In the genomic region with DNA sequence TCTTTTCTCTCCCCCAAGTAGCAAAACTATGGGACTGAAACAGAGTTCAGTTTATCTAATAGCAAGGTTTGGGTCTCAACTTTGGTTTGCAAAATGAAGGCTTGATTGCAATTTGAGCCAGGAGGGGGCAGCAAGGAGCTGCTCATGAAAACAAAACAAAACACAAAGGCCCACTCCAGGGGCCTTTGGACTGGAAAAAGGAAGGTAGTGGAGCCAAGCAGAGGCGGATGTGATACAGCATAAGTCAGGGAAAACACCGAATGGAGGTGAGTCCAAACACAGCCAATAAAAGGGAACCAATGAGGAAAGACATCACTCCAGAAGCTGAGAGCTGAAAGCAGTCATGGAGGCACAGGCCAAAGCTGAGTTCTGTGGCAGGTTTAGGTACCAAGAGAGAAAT, we compare ENCODE assay signal across 9 cellular contexts.
DNase-seq lines count a peak whose midpoint lies in the region; ATAC-seq and TF ChIP-seq lines count a peak whose summit lies in the region.
"Had no signal": no experiment of that assay in that cellular context is flagged by ENCODE, and none has a peak within 500 bp of the region (broad histone marks: within the 10 kb centered on the region; RNA-seq: fewer than 3 reads in every experiment).

No MANE protein-coding gene starts in this region.

- H3K9me3 Mint-ChIP-seq in CD8-positive, alpha-beta T cell, result no peaks in the 10 kb centered on the region
- no peaks in the 10 kb centered on the region for H3K9me3 Mint-ChIP-seq in nephron

- no peaks in the 10 kb centered on the region for H3K9me2 ChIP-seq in Loucy (replicated peaks; ENCODE audit: low read depth, low read length)

- intact Hi-C loops in CD8-positive, alpha-beta T cell (cut with DNase I, micrococcal nuclease), result loop anchor here (1.0 to 2.0 kb wide), 2 partner anchors 866 kb away; no protein-coding TSS in a partner anchor
- intact Hi-C loops in uterus (cut with DNase I; ENCODE audit: low total_unique reads), result loop anchor here (10.0 kb wide), 1 partner anchor 600 kb away; no protein-coding TSS in a partner anchor

- H3K4me2 ChIP-seq in Loucy (ENCODE audit: low read depth, low read length, poor library complexity, severe bottlenecking), result no peak overlapping the region

- no peak overlapping the region for H3K27ac ChIP-seq in CD8-positive, alpha-beta T cell (ENCODE audit: low read depth, low read length)
- H3K27ac ChIP-seq in WERI-Rb-1 (no peak overlapping the region), uterus (no peak overlapping the region)
- H3K27ac ChIP-seq in effector memory CD4-positive, alpha-beta T cell (ENCODE audit: insufficient read depth, low read length, poor library complexity, severe bottlenecking), result no peak overlapping the region
- H3K27ac ChIP-seq: SJSA1 had no signal

- no peaks in the 10 kb centered on the region for H3K27me3 ChIP-seq in CD8-positive, alpha-beta T cell (ENCODE audit: insufficient read depth, low read length)
- H3K27me3 ChIP-seq in Loucy (ENCODE audit: insufficient read depth, low read length, poor library complexity, severe bottlenecking) (no peaks in the 10 kb centered on the region), WERI-Rb-1 (ENCODE audit: insufficient read depth, low read depth, severe bottlenecking) (no peaks in the 10 kb centered on the region), uterus (no peaks in the 10 kb centered on the region)
- no peaks in the 10 kb centered on the region for H3K27me3 ChIP-seq in effector memory CD4-positive, alpha-beta T cell (replicated peaks; ENCODE audit: control insufficient read depth, insufficient read depth, low read length, poor library complexity, severe bottlenecking)
- H3K27me3 ChIP-seq: SJSA1 had no signal

- H3K9ac ChIP-seq in Loucy (ENCODE audit: low read depth, low read length, poor library complexity, severe bottlenecking), result no peak overlapping the region

- H3K36me3 ChIP-seq in CD8-positive, alpha-beta T cell (ENCODE audit: insufficient read depth, low read length), result no peaks in the 10 kb centered on the region
- no peaks in the 10 kb centered on the region for H3K36me3 ChIP-seq in Loucy (ENCODE audit: insufficient read depth, low read length)
- H3K36me3 ChIP-seq in WERI-Rb-1, result no peaks in the 10 kb centered on the region
- no peaks in the 10 kb centered on the region for H3K36me3 ChIP-seq in effector memory CD4-positive, alpha-beta T cell (ENCODE audit: control insufficient read depth, insufficient read depth, low read length)
- H3K36me3 ChIP-seq in uterus, result no peaks in the 10 kb centered on the region
- H3K36me3 ChIP-seq: SJSA1 had no signal

- H3K9me3 ChIP-seq in CD8-positive, alpha-beta T cell (ENCODE audit: low read length), result no peaks in the 10 kb centered on the region
- H3K9me3 ChIP-seq in Loucy (ENCODE audit: insufficient read depth, low read depth, low read length) (no peaks in the 10 kb centered on the region), WERI-Rb-1 (ENCODE audit: severe bottlenecking) (no peaks in the 10 kb centered on the region), uterus (no peaks in the 10 kb centered on the region)
- H3K9me3 ChIP-seq in effector memory CD4-positive, alpha-beta T cell (ENCODE audit: control insufficient read depth, low read length), result no peaks in the 10 kb centered on the region
- H3K9me3 ChIP-seq: SJSA1 had no signal

- no peak for TF ChIP-seq POLR2A in uterus (IDR thresholded peaks at IDR 0.05)

- ATAC-seq in CD8-positive, alpha-beta T cell, result no peak
- ATAC-seq in GM19035 (IDR thresholded peaks at IDR 0.05; ENCODE audit: unreplicated experiment), result peak; percentile 78

- POLR2A ChIA-PET in CD8-positive, alpha-beta T cell (lab: Charles Lee), result no interaction called here

- H3K4me3 ChIP-seq in CD8-positive, alpha-beta T cell (ENCODE audit: low read depth, low read length), result no peak overlapping the region
- H3K4me3 ChIP-seq in Loucy (ENCODE audit: low read length, poor library complexity, severe bottlenecking), result no peak overlapping the region
- no peak overlapping the region for H3K4me3 ChIP-seq in WERI-Rb-1 (ENCODE audit: low read depth, low read length)
- no peak overlapping the region for H3K4me3 ChIP-seq in effector memory CD4-positive, alpha-beta T cell (ENCODE audit: insufficient read depth, low read depth, low read length, poor library complexity, severe bottlenecking)
- H3K4me3 ChIP-seq in uterus, result no peak overlapping the region
- H3K4me3 ChIP-seq: SJSA1 had no signal

- TF ChIP-seq CTCF in CD8-positive, alpha-beta T cell (IDR thresholded peaks at IDR 0.05), result peak; percentile 10
- TF ChIP-seq CTCF in Loucy (conservative IDR thresholded peaks at IDR 0.05; ENCODE audit: low read length) (peak; percentile 74), WERI-Rb-1 (IDR thresholded peaks at IDR 0.05; ENCODE audit: low read depth, low read length) (peak; percentile 62), nephron (IDR thresholded peaks at IDR 0.05; ENCODE audit: unreplicated experiment in 3 of 3) (peak; percentile 48 to 63 (median 57)), uterus (IDR thresholded peaks at IDR 0.05) (peak; percentile 21 to 39 (median 32))

- H3K36me3 Mint-ChIP-seq in CD8-positive, alpha-beta T cell, result no peaks in the 10 kb centered on the region
- no peaks in the 10 kb centered on the region for H3K36me3 Mint-ChIP-seq in nephron (ENCODE audit: low read depth)

- DNase-seq in CD8-positive, alpha-beta T cell, result peak in 3 of 7 experiments; percentile 6 to 33 (median 6)
- DNase-seq in WERI-Rb-1, result peak; percentile 52
- DNase-seq in effector memory CD4-positive, alpha-beta T cell, result peak in 2 of 3 donors; percentile 2 to 5
- peak; percentile 16 to 28 for DNase-seq in uterus
- no peak for DNase-seq in NCI-H187 treated with DMSO at 0.1 percent for 48 hours (lab: John Stamatoyannopoulos, UW)

- H3K4me1 ChIP-seq in CD8-positive, alpha-beta T cell (ENCODE audit: insufficient read depth, low read length), result no peaks in the 10 kb centered on the region
- H3K4me1 ChIP-seq in Loucy (ENCODE audit: insufficient read depth, low read length, poor library complexity, severe bottlenecking) (no peaks in the 10 kb centered on the region), uterus (no peaks in the 10 kb centered on the region)
- no peaks in the 10 kb centered on the region for H3K4me1 ChIP-seq in effector memory CD4-positive, alpha-beta T cell (ENCODE audit: control insufficient read depth, insufficient read depth, low read length, poor library complexity, severe bottlenecking)
- H3K4me1 ChIP-seq: SJSA1 had no signal

- H3F3A ChIP-seq in Loucy (ENCODE audit: low read depth), result no peaks in the 10 kb centered on the region

- H2AFZ ChIP-seq in Loucy (ENCODE audit: low read length), result peak overlapping the region; percentile 61

- H3K79me2 ChIP-seq in Loucy (ENCODE audit: insufficient read depth, low read length), result no peaks in the 10 kb centered on the region

- H3K27ac Mint-ChIP-seq in CD8-positive, alpha-beta T cell, result no peak overlapping the region
- H3K27ac Mint-ChIP-seq in nephron, result peak overlapping the region; percentile 25 to 50 (median 42)

- CTCF ChIA-PET in CD8-positive, alpha-beta T cell (lab: Charles Lee), result interaction anchor here (0.8 to 1.8 kb wide), 3 partner anchors 25 to 866 kb away, joined by 3 to 11 read pairs (median 4); no protein-coding TSS in a partner anchor

- H3K4me1 Mint-ChIP-seq in CD8-positive, alpha-beta T cell (ENCODE audit: low read depth), result no peaks in the 10 kb centered on the region
- H3K4me1 Mint-ChIP-seq in nephron, result peaks cover 37% of the 10 kb centered on the region

- H3K4me3 Mint-ChIP-seq in CD8-positive, alpha-beta T cell, result no peak overlapping the region
- no peak overlapping the region for H3K4me3 Mint-ChIP-seq in nephron

- H3K27me3 Mint-ChIP-seq in CD8-positive, alpha-beta T cell (ENCODE audit: low read depth), result no peaks in the 10 kb centered on the region
- H3K27me3 Mint-ChIP-seq in nephron (ENCODE audit: low read depth), result peaks cover 5% of the 10 kb centered on the region

- no peaks in the 10 kb centered on the region for H4K20me1 ChIP-seq in Loucy (ENCODE audit: insufficient read depth, low read length, poor library complexity, severe bottlenecking)

Comparison
In these comparisons a context has a peak if more than half of its experiments do, and no peak if none do; other contexts are left out.
1. CTCF ChIP-seq: peak in every context shown above with its lines; median percentile 74 in Loucy; 62 in WERI-Rb-1; 57 in nephron; 32 in uterus; 10 in CD8-positive, alpha-beta T cell.